In genomic region chrX:39296472-39296871, GRCh38 we compare ENCODE assay signal across 21 cellular contexts.
"Had no signal": no experiment of that assay in that cellular context is flagged by ENCODE, and none has a peak within 500 bp of the region (broad histone marks: within the 10 kb centered on the region; RNA-seq: fewer than 3 reads in every experiment).

No MANE protein-coding gene starts in this region.

- H3K9me3 Mint-ChIP-seq: dendritic cell treated with granulocyte-macrophage colony-stimulating factor and Interleukin-4, amounts not matched to agents 40 ng/mL and 50 ng/mL, for 4 days had no signal

- H3K27ac Mint-ChIP-seq: activated naive CD4-positive, alpha-beta T cell treated with anti-CD3 and anti-CD28 coated beads for 36 hours; activated T-cell treated with anti-CD3 and anti-CD28 coated beads, Interleukin-2, amount 50 U/mL, for 72 hours; dendritic cell treated with granulocyte-macrophage colony-stimulating factor and Interleukin-4, amounts not matched to agents 40 ng/mL and 50 ng/mL, for 4 days; neural progenitor cell had no signal

- DNase-seq: activated CD4-positive, alpha-beta T cell treated with anti-CD3 and anti-CD28 coated beads for 1 hour; activated CD4-positive, alpha-beta T cell treated with anti-CD3 and anti-CD28 coated beads, Interleukin-2, amount 50 U/mL, for 4 hours; activated effector memory CD4-positive, alpha-beta T cell treated with Interleukin-2 at 50 U/mL for 16 hours; activated naive CD4-positive, alpha-beta T cell treated with anti-CD3 and anti-CD28 coated beads for 36 hours; activated T-cell treated with anti-CD3 and anti-CD28 coated beads, Interleukin-2, amount 50 U/mL, for 72 hours; adrenal gland; brain microvascular endothelial cell; caudate nucleus; effector CD4-positive, alpha-beta T cell; erythroblast; foreskin fibroblast; kidney; naive thymus-derived CD8-positive, alpha-beta T cell; stimulated activated CD4-positive, alpha-beta T cell treated with anti-CD3 and anti-CD28 coated beads, Interleukin-2, amount 100 ng/mL, for 48 hours; stimulated activated CD8-positive, alpha-beta memory T cell treated with anti-CD3 and anti-CD28 coated beads, Interleukin-4, amount 100 ng/mL, for 48 hours; T-helper 1 cell; upper lobe of right lung; WERI-Rb-1 had no signal

- H3K36me3 Mint-ChIP-seq: neural progenitor cell had no signal

- ATAC-seq: activated T-cell treated with anti-CD3 and anti-CD28 coated beads, Interleukin-2, amount 50 U/mL, for 72 hours; left lobe of liver; naive thymus-derived CD8-positive, alpha-beta T cell; upper lobe of right lung had no signal

- H3K4me3 Mint-ChIP-seq: activated naive CD4-positive, alpha-beta T cell treated with anti-CD3 and anti-CD28 coated beads for 36 hours; activated T-cell treated with anti-CD3 and anti-CD28 coated beads, Interleukin-2, amount 50 U/mL, for 72 hours; dendritic cell treated with granulocyte-macrophage colony-stimulating factor and Interleukin-4, amounts not matched to agents 40 ng/mL and 50 ng/mL, for 4 days; neural progenitor cell had no signal

- H3K27me3 Mint-ChIP-seq: dendritic cell treated with granulocyte-macrophage colony-stimulating factor and Interleukin-4, amounts not matched to agents 40 ng/mL and 50 ng/mL, for 4 days; naive thymus-derived CD8-positive, alpha-beta T cell had no signal

- H3K4me1 Mint-ChIP-seq: neural progenitor cell had no signal
